8 cellular contexts compared by ENCODE assay signal in genomic region chr19:21020298-21021227, GRCh38. TPM values are rescaled to one million over a fixed set of nuclear protein-coding genes. Genes with fewer than 3 reads are reported as not detected.
DNase-seq lines count a peak whose midpoint lies in the region; ATAC-seq and TF ChIP-seq lines count a peak whose summit lies in the region.

TSS of gene ZNF430 (plus strand) at chr19:21020657. CDS start at chr19:21020801, 144 bp downstream.

- H3K4me3 ChIP-seq in GM12864 (ENCODE audit: low read depth, low read length) (peak within 1 kb of the TSS; percentile 82), trophoblast cell (ENCODE audit: low read depth, low read length) (peak within 1 kb of the TSS; percentile 96)

- peak within 1 kb of the TSS; percentile 52 for H3K27ac ChIP-seq in trophoblast cell (ENCODE audit: low read depth, low read length)

- peak within 1 kb of the TSS; percentile 89 for H3K14ac ChIP-seq in trophoblast cell (ENCODE audit: low read length)

- peaks cover 3 to 11% of the 10 kb centered on the region in 2 experiments for H3K4me1 ChIP-seq in trophoblast cell (ENCODE audit: control insufficient read depth in 1 of 2, insufficient read depth in 2 of 2, low read length in 2 of 2)

- H3K18ac ChIP-seq in trophoblast cell (ENCODE audit: low read length): peak within 1 kb of the TSS; percentile 97

- H2AFZ ChIP-seq in trophoblast cell (ENCODE audit: insufficient read depth, low read length, poor library complexity): peak within 1 kb of the TSS; percentile 56

- H4K91ac ChIP-seq in trophoblast cell (ENCODE audit: low read depth, low read length): peak within 1 kb of the TSS; percentile 64

- H2BK12ac ChIP-seq in trophoblast cell (ENCODE audit: low read length): no peak within 1 kb of the TSS

- H3K9ac ChIP-seq in trophoblast cell (ENCODE audit: low read length): peak within 1 kb of the TSS; percentile 86

- no CpG with 5 or more reads among the region's 44 CpGs for WGBS in trophoblast cell (ENCODE audit: extremely low coverage, insufficient coverage, insufficient read length)

- peak within 1 kb of the TSS; percentile 98 for H3K4me3 Mint-ChIP-seq in activated naive CD8-positive, alpha-beta T cell treated with anti-CD3 and anti-CD28 coated beads, Interleukin-2, amount 50 U/mL, for 24 hours
- H3K4me3 Mint-ChIP-seq in type B pancreatic cell: peak within 1 kb of the TSS; percentile 100

- H3K36me3 Mint-ChIP-seq in activated naive CD8-positive, alpha-beta T cell treated with anti-CD3 and anti-CD28 coated beads, Interleukin-2, amount 50 U/mL, for 24 hours (ENCODE audit: low read depth): peaks cover 39% of the 10 kb centered on the region
- peaks cover 25% of the 10 kb centered on the region for H3K36me3 Mint-ChIP-seq in type B pancreatic cell

- no peak for TF ChIP-seq CTCF in GM12864 (IDR thresholded peaks at IDR 0.05; ENCODE audit: low read depth, low read length, missing control alignments)
- no peak for TF ChIP-seq CTCF in type B pancreatic cell (conservative IDR thresholded peaks at IDR 0.05)

- DNase-seq in GM12864 (ENCODE audit: low read depth) (peak; percentile 99), NCI-H1417 treated with DMSO at 0.1 percent for 48 hours (lab: John Stamatoyannopoulos, UW) (peak; percentile 76), SW480 (ENCODE audit: low spot score) (peak; percentile 94), cardiac septum (ENCODE audit: low spot score) (peak; percentile 96), trophoblast cell (peak; percentile 98 to 99), type B pancreatic cell (ENCODE audit: extremely low spot score, unreplicated experiment) (peak; percentile 89)
- DNase-seq in activated naive CD8-positive, alpha-beta T cell treated with anti-CD3 and anti-CD28 coated beads, Interleukin-2, amount 50 U/mL, for 24 hours: peak; percentile 92

- peaks cover 13% of the 10 kb centered on the region for H3K79me2 ChIP-seq in trophoblast cell (ENCODE audit: control insufficient read depth, insufficient read depth, low read length, poor library complexity)

- no peaks in the 10 kb centered on the region for H3K9me3 Mint-ChIP-seq in activated naive CD8-positive, alpha-beta T cell treated with anti-CD3 and anti-CD28 coated beads, Interleukin-2, amount 50 U/mL, for 24 hours
- H3K9me3 Mint-ChIP-seq in type B pancreatic cell: no peaks in the 10 kb centered on the region

- peak within 1 kb of the TSS; percentile 84 for H3K4me2 ChIP-seq in trophoblast cell (ENCODE audit: low read length)

- H4K12ac ChIP-seq in trophoblast cell (ENCODE audit: low read depth, low read length): peak within 1 kb of the TSS; percentile 24

- H3K79me1 ChIP-seq in trophoblast cell (ENCODE audit: low read length): peaks cover 8% of the 10 kb centered on the region

- H4K8ac ChIP-seq in trophoblast cell (ENCODE audit: low read depth, low read length): peak within 1 kb of the TSS; percentile 79

- peak within 1 kb of the TSS; percentile 92 for H2AK5ac ChIP-seq in trophoblast cell (ENCODE audit: low read length)

- peak within 1 kb of the TSS; percentile 87 for H2BK5ac ChIP-seq in trophoblast cell (ENCODE audit: low read depth, low read length, poor library complexity)

- H2BK120ac ChIP-seq in trophoblast cell (ENCODE audit: insufficient read depth, low read length, poor library complexity): peak within 1 kb of the TSS; percentile 22

- H3K4ac ChIP-seq in trophoblast cell (ENCODE audit: low read depth, low read length): peak within 1 kb of the TSS; percentile 99

- ATAC-seq in HG02763 (IDR thresholded peaks at IDR 0.05; ENCODE audit: unreplicated experiment): peak; percentile 94
- peak; percentile 95 for ATAC-seq in activated naive CD8-positive, alpha-beta T cell treated with anti-CD3 and anti-CD28 coated beads, Interleukin-2, amount 50 U/mL, for 24 hours

- no peaks in the 10 kb centered on the region for H3K27me3 Mint-ChIP-seq in activated naive CD8-positive, alpha-beta T cell treated with anti-CD3 and anti-CD28 coated beads, Interleukin-2, amount 50 U/mL, for 24 hours
- H3K27me3 Mint-ChIP-seq in type B pancreatic cell: peaks cover 5% of the 10 kb centered on the region

- H3K27ac Mint-ChIP-seq in activated naive CD8-positive, alpha-beta T cell treated with anti-CD3 and anti-CD28 coated beads, Interleukin-2, amount 50 U/mL, for 24 hours: peak within 1 kb of the TSS; percentile 98
- peak within 1 kb of the TSS; percentile 100 for H3K27ac Mint-ChIP-seq in type B pancreatic cell

- no peaks in the 10 kb centered on the region for H3K9me3 ChIP-seq in trophoblast cell (ENCODE audit: insufficient read depth, low read depth, low read length)

- H3K4me1 Mint-ChIP-seq in activated naive CD8-positive, alpha-beta T cell treated with anti-CD3 and anti-CD28 coated beads, Interleukin-2, amount 50 U/mL, for 24 hours: peaks cover 51% of the 10 kb centered on the region
- peaks cover 28% of the 10 kb centered on the region for H3K4me1 Mint-ChIP-seq in type B pancreatic cell (ENCODE audit: unreplicated experiment)

- peaks cover 4 to 10% of the 10 kb centered on the region in 2 experiments for H3K36me3 ChIP-seq in trophoblast cell (ENCODE audit: control insufficient read depth in 1 of 2, insufficient read depth in 2 of 2, low read length in 2 of 2)

- intact Hi-C loops in cardiac septum (cut with DNase I): no loop called here

- no peaks in the 10 kb centered on the region for H3K27me3 ChIP-seq in trophoblast cell (ENCODE audit: insufficient read depth, low read length)

- H3K23ac ChIP-seq in trophoblast cell (ENCODE audit: low read length): no peak within 1 kb of the TSS

RNA-seq across cellular contexts. Expression of gene ZNF430, which starts in this region (rescaled TPM):
- total RNA-seq in cardiac septum: 6.2 TPM
- polyA plus RNA-seq in trophoblast cell (2013): 10.1 and 10.9 TPM in 2 replicates
- 13.4 and 17.3 TPM in 2 replicates for total RNA-seq in type B pancreatic cell (ENCODE audit: low replicate concordance)

Comparison
In these comparisons a context has a peak if more than half of its experiments do, and no peak if none do; other contexts are left out.
1. Peak in every context shown above with its lines: DNase-seq, ATAC-seq, H3K4me3 ChIP-seq and H3K27ac ChIP-seq.